23 cellular contexts compared by ENCODE assay signal in genomic region chr6:22024004-22024403, GRCh38.
DNase-seq lines count a peak whose midpoint lies in the region; ATAC-seq and TF ChIP-seq lines count a peak whose summit lies in the region.
"Had no signal": no experiment of that assay in that cellular context is flagged by ENCODE, and none has a peak within 500 bp of the region (broad histone marks: within the 10 kb centered on the region; RNA-seq: fewer than 3 reads in every experiment).

No MANE protein-coding gene starts in this region.

- H3K27ac ChIP-seq in cardiac muscle cell (peak overlapping the region; percentile 25), heart left ventricle (no peak overlapping the region), SJSA1 (peak overlapping the region; percentile 86; the same call in 1 of the 2 replicates), thymus (ENCODE audit: low read depth) (peak overlapping the region; percentile 80), right cardiac atrium (ENCODE audit: low read length) (no peak overlapping the region), sigmoid colon (no peak overlapping the region)
- H3K27ac ChIP-seq: KMS-11, left lung, SK-N-MC had no signal

- intact Hi-C loops in heart left ventricle (cut with DNase I): no loop called here
- intact Hi-C loops in right cardiac atrium (cut with DNase I): loop anchor here in 1 of 4 donors (2.0 kb wide), 1 partner anchor 33 kb away; no protein-coding TSS in a partner anchor
- intact Hi-C loops in sigmoid colon (cut with DNase I): no loop called here

- H3K4me3 Mint-ChIP-seq in glutamatergic neuron (ENCODE audit: unreplicated experiment): no peak overlapping the region
- no peak overlapping the region for H3K4me3 Mint-ChIP-seq in immature natural killer cell
- H3K4me3 Mint-ChIP-seq: activated CD8-positive, alpha-beta T cell treated with anti-CD3 and anti-CD28 coated beads, Interleukin-2, amount 10 ng/mL, durations not matched to agents 7 days and 5 days; activated naive CD4-positive, alpha-beta T cell treated with anti-CD3 and anti-CD28 coated beads for 36 hours; activated T-cell treated with anti-CD3 and anti-CD28 coated beads, Interleukin-2, amount 50 U/mL, for 24 hours; T-helper 2 cell treated with Interferon-gamma antibody and Interleukin-4, amounts not matched to agents 5 μg/mL and 100 μg/mL, for 36 hours had no signal

- H3K27me3 ChIP-seq in cardiac muscle cell (no peaks in the 10 kb centered on the region), heart left ventricle (no peaks in the 10 kb centered on the region), SJSA1 (replicated peaks) (no peaks in the 10 kb centered on the region), thymus (ENCODE audit: control insufficient read depth, insufficient read depth) (no peaks in the 10 kb centered on the region), right cardiac atrium (ENCODE audit: control insufficient read depth, insufficient read depth) (no peaks in the 10 kb centered on the region), sigmoid colon (no peaks in the 10 kb centered on the region)
- H3K27me3 ChIP-seq: BE2C, left lung had no signal

- H3K27ac Mint-ChIP-seq in glutamatergic neuron (ENCODE audit: unreplicated experiment) (peak overlapping the region; percentile 56), immature natural killer cell (no peak overlapping the region)
- H3K27ac Mint-ChIP-seq: activated CD8-positive, alpha-beta T cell treated with anti-CD3 and anti-CD28 coated beads, Interleukin-2, amount 10 ng/mL, durations not matched to agents 7 days and 5 days; activated naive CD4-positive, alpha-beta T cell treated with anti-CD3 and anti-CD28 coated beads for 36 hours; activated T-cell treated with anti-CD3 and anti-CD28 coated beads, Interleukin-2, amount 50 U/mL, for 24 hours; progenitor cell of endocrine pancreas had no signal

- H3K4me1 Mint-ChIP-seq in glutamatergic neuron (ENCODE audit: low read depth, unreplicated experiment): peaks cover 24% of the 10 kb centered on the region
- no peaks in the 10 kb centered on the region for H3K4me1 Mint-ChIP-seq in immature natural killer cell

- ATAC-seq in heart left ventricle (no peak), right cardiac atrium (no peak)
- ATAC-seq: A549; activated CD8-positive, alpha-beta T cell treated with anti-CD3 and anti-CD28 coated beads, Interleukin-2, amount 10 ng/mL, durations not matched to agents 7 days and 5 days; left lung had no signal

- H3K36me3 Mint-ChIP-seq in glutamatergic neuron (ENCODE audit: unreplicated experiment): no peaks in the 10 kb centered on the region
- H3K36me3 Mint-ChIP-seq in immature natural killer cell: no peaks in the 10 kb centered on the region

- H3K4me3 ChIP-seq in cardiac muscle cell: no peak overlapping the region
- H3K4me3 ChIP-seq in heart left ventricle: no peak overlapping the region
- no peak overlapping the region for H3K4me3 ChIP-seq in SJSA1
- no peak overlapping the region for H3K4me3 ChIP-seq in thymus (ENCODE audit: low read length)
- no peak overlapping the region for H3K4me3 ChIP-seq in right cardiac atrium (ENCODE audit: low read length)
- H3K4me3 ChIP-seq in sigmoid colon: no peak overlapping the region
- H3K4me3 ChIP-seq: A549, left lung, SK-N-MC had no signal

- H3K9me3 Mint-ChIP-seq in glutamatergic neuron (ENCODE audit: unreplicated experiment): no peaks in the 10 kb centered on the region
- peaks cover 0 to 11% (median 2%) of the 10 kb centered on the region in 6 donors for H3K9me3 Mint-ChIP-seq in immature natural killer cell
- H3K9me3 Mint-ChIP-seq: activated T-cell treated with anti-CD3 and anti-CD28 coated beads, Interleukin-2, amount 50 U/mL, for 24 hours had no signal

- TF ChIP-seq CTCF in cardiac muscle cell (IDR thresholded peaks at IDR 0.05; ENCODE audit: low read depth, low read length): no peak
- no peak for TF ChIP-seq CTCF in heart left ventricle (IDR thresholded peaks at IDR 0.05)
- no peak for TF ChIP-seq CTCF in glutamatergic neuron (IDR thresholded peaks at IDR 0.05; ENCODE audit: partially characterized antibody, unreplicated experiment)
- no peak for TF ChIP-seq CTCF in sigmoid colon (IDR thresholded peaks at IDR 0.05)

- no peak for TF ChIP-seq POLR2A in heart left ventricle (IDR thresholded peaks at IDR 0.05)
- TF ChIP-seq POLR2A in sigmoid colon (IDR thresholded peaks at IDR 0.05): no peak

- no peak for TF ChIP-seq EP300 in sigmoid colon (IDR thresholded peaks at IDR 0.05)

- peaks cover 18% of the 10 kb centered on the region for H3K4me1 ChIP-seq in cardiac muscle cell (ENCODE audit: low read depth)
- H3K4me1 ChIP-seq in heart left ventricle: peaks cover 0 to 46% (median 21%) of the 10 kb centered on the region in 12 donors
- H3K4me1 ChIP-seq in SJSA1 (replicated peaks): peaks cover 50% of the 10 kb centered on the region
- peaks cover 52% of the 10 kb centered on the region for H3K4me1 ChIP-seq in thymus (ENCODE audit: control insufficient read depth, insufficient read depth, low read length)
- H3K4me1 ChIP-seq in right cardiac atrium (ENCODE audit: control insufficient read depth, insufficient read depth, low read length): no peaks in the 10 kb centered on the region
- H3K4me1 ChIP-seq in sigmoid colon: peaks cover 0 to 35% (median 22%) of the 10 kb centered on the region in 4 donors

- H3K27me3 Mint-ChIP-seq in glutamatergic neuron (ENCODE audit: unreplicated experiment) (peaks cover 3% of the 10 kb centered on the region), immature natural killer cell (ENCODE audit: low read depth in 3 of 3) (peaks cover 0 to 2% (median 0%) of the 10 kb centered on the region in 3 donors)
- H3K27me3 Mint-ChIP-seq: activated T-cell treated with anti-CD3 and anti-CD28 coated beads, Interleukin-2, amount 50 U/mL, for 24 hours; progenitor cell of endocrine pancreas had no signal

- WGBS in heart left ventricle, 4 donors: 66 to 87% (median 79%) methylated on average over 5 of the region's 5 CpGs
- WGBS in thymus: 7% methylated on average over 5 of the region's 5 CpGs
- WGBS in right cardiac atrium: 69% methylated on average over 5 of the region's 5 CpGs
- WGBS in sigmoid colon, 2 donors: 60 to 87% methylated on average over 5 of the region's 5 CpGs

- DNase-seq in cardiac muscle cell (ENCODE audit: low read depth in 1 of 2, low spot score in 1 of 2): no peak
- DNase-seq in heart left ventricle: no peak
- DNase-seq in SJSA1 (ENCODE audit: low read depth in 1 of 2, low spot score in 2 of 2): no peak
- DNase-seq in glutamatergic neuron: no peak
- DNase-seq in right cardiac atrium: no peak
- DNase-seq in immature natural killer cell: no peak
- DNase-seq in sigmoid colon: no peak
- DNase-seq: activated CD8-positive, alpha-beta T cell treated with anti-CD3 and anti-CD28 coated beads, Interleukin-2, amount 10 ng/mL, durations not matched to agents 7 days and 5 days; activated naive CD4-positive, alpha-beta T cell treated with anti-CD3 and anti-CD28 coated beads for 36 hours; activated T-cell treated with anti-CD3 and anti-CD28 coated beads, Interleukin-2, amount 50 U/mL, for 24 hours; amygdala; BE2C; dermis blood vessel endothelial cell; left lung; NCI-H1694 treated with DMSO at 0.1 percent for 48 hours; RPMI8226; stimulated activated CD4-positive, alpha-beta T cell treated with anti-CD3 and anti-CD28 coated beads, Interleukin-1b, Interleukin-23, amount 100 ng/mL, for 48 hours had no signal

- H3K9me3 ChIP-seq in cardiac muscle cell (ENCODE audit: low read depth): no peaks in the 10 kb centered on the region
- H3K9me3 ChIP-seq in heart left ventricle: peaks cover 0 to 16% (median 3%) of the 10 kb centered on the region in 12 donors
- H3K9me3 ChIP-seq in SJSA1 (replicated peaks): no peaks in the 10 kb centered on the region
- peaks cover 2% of the 10 kb centered on the region for H3K9me3 ChIP-seq in thymus (ENCODE audit: control insufficient read depth)
- H3K9me3 ChIP-seq in right cardiac atrium (ENCODE audit: control insufficient read depth, low read length): no peaks in the 10 kb centered on the region
- no peaks in the 10 kb centered on the region for H3K9me3 ChIP-seq in sigmoid colon
- H3K9me3 ChIP-seq: BE2C had no signal

- H3K36me3 ChIP-seq in cardiac muscle cell (no peaks in the 10 kb centered on the region), heart left ventricle (peaks cover 0 to 9% (median 0%) of the 10 kb centered on the region in 9 donors), SJSA1 (no peaks in the 10 kb centered on the region), thymus (ENCODE audit: control insufficient read depth, insufficient read depth) (peaks cover 16% of the 10 kb centered on the region), sigmoid colon (peaks cover 0 to 11% (median 0%) of the 10 kb centered on the region in 4 donors)
- H3K36me3 ChIP-seq: BE2C, left lung had no signal

Comparison
In these comparisons a context has a peak if more than half of its experiments do, and no peak if none do; other contexts are left out.
1. H3K27ac ChIP-seq: peak in cardiac muscle cell (single experiment), SJSA1 (single experiment) and thymus (single experiment); none in heart left ventricle (0 of 12), right cardiac atrium (single experiment) and sigmoid colon (0 of 4).